ENCODE assay signal across 14 cellular contexts in genomic region chr22:19115628-19116027, GRCh38. TPM values are rescaled to one million over a fixed set of nuclear protein-coding genes. Genes with fewer than 3 reads are reported as not detected.
DNase-seq lines count a peak whose midpoint lies in the region; ATAC-seq, FAIRE-seq and TF ChIP-seq lines count a peak whose summit lies in the region.
"Had no signal": no experiment of that assay in that cellular context is flagged by ENCODE, and none has a peak within 500 bp of the region (broad histone marks: within the 10 kb centered on the region; RNA-seq: fewer than 3 reads in every experiment).

No MANE protein-coding gene starts in this region.

- POLR2A ChIA-PET in A673 (lab: Charles Lee; ENCODE audit: low non-redundant PET): no interaction called here

- no TSS peak for BruUV-seq in A673 (replicated peaks; lab: Mats Ljungman, UMichigan)

- no peak for FAIRE-seq in frontal cortex (lab: Jason Lieb, UNC)
- FAIRE-seq: D721Med, small intestine had no signal

- no peak overlapping the region for H3K4me3 ChIP-seq in A673 (ENCODE audit: low read depth, low read length, poor library complexity, severe bottlenecking)

- CTCF ChIA-PET in A673 (lab: Charles Lee): interaction anchor here (0.5 kb wide), 1 partner anchor 60 kb away, joined by 7 read pairs; no protein-coding TSS in a partner anchor

- peaks cover 1% of the 10 kb centered on the region for H3K4me1 ChIP-seq in A673 (ENCODE audit: insufficient read depth, low read length, poor library complexity, severe bottlenecking)

- no peaks in the 10 kb centered on the region for H3K9me3 ChIP-seq in A673 (ENCODE audit: low read depth, low read length, poor library complexity, severe bottlenecking)

- ATAC-seq in GM19035 (IDR thresholded peaks at IDR 0.05; ENCODE audit: unreplicated experiment) (no peak), HG02885 (IDR thresholded peaks at IDR 0.05; ENCODE audit: poor library complexity, unreplicated experiment) (no peak)

- TF ChIP-seq CTCF in A673 (conservative IDR thresholded peaks at IDR 0.05; ENCODE audit: low read depth, low read length): 0 out of 2 replicates have a peak, but pooled peaks have one; percentile 21

- DNase-seq in A673 (ENCODE audit: low spot score) (no peak), EH (ENCODE audit: low read depth) (peak; percentile 15), OCI-M1 (lab: John Stamatoyannopoulos, UW) (peak; percentile 49), frontal cortex (ENCODE audit: low spot score in 2 of 2) (peak; percentile 30 to 40), NCI-H1417 (lab: John Stamatoyannopoulos, UW) (no peak), NK-92 (lab: John Stamatoyannopoulos, UW; ENCODE audit: unreplicated experiment) (no peak)
- DNase-seq: activated CD4-positive, alpha-beta T cell treated with anti-CD3 and anti-CD28 coated beads for 48 hours; HCEC 1CT; mesenchymal stem cell; small intestine had no signal

- intact Hi-C loops in A673 (cut with micrococcal nuclease; ENCODE audit: unreplicated experiment): no loop called here

- H3K27ac ChIP-seq in A673 (ENCODE audit: low read depth, low read length, poor library complexity, severe bottlenecking): no peak overlapping the region

- H3K36me3 ChIP-seq in A673 (ENCODE audit: insufficient read depth, low read length, poor library complexity, severe bottlenecking): peaks cover 5% of the 10 kb centered on the region

- H3K27me3 ChIP-seq in A673 (replicated peaks; ENCODE audit: insufficient read depth, low read depth, low read length, poor library complexity): no peaks in the 10 kb centered on the region

RNA-seq across cellular contexts. Expression of gene DGCR2, which starts 6.6 kb away (rescaled TPM):
- 41.1 and 47.3 TPM in 2 replicates for total RNA-seq in A673 (2021)
- total RNA-seq in frontal cortex: 65.2 TPM

RNA-seq across cellular contexts. Expression of gene TSSK2, which starts 15.5 kb away (rescaled TPM):
- total RNA-seq in A673 (2021): not detected in 2 replicates
- not detected for total RNA-seq in frontal cortex
- total RNA-seq: RPMI7951 had no signal

RNA-seq across cellular contexts. Expression of gene ESS2, which starts 28.8 kb away (rescaled TPM):
- 21.1 and 21.4 TPM in 2 replicates for total RNA-seq in A673 (2021)
- total RNA-seq in frontal cortex: 13.0 TPM

RNA-seq across cellular contexts. Expression of gene GSC2, which starts 34.5 kb away (rescaled TPM):
- total RNA-seq in A673 (2021) (not detected in 2 replicates), frontal cortex (not detected)
- total RNA-seq: RPMI7951 had no signal

Comparison
In these comparisons a context has a peak if more than half of its experiments do, and no peak if none do; other contexts are left out.
1. DNase-seq: peak in EH (single experiment), OCI-M1 (single experiment) and frontal cortex (2 of 2); none in A673 (single experiment), NCI-H1417 (0 of 3) and NK-92 (single experiment).